ENCODE assay signal across 8 cellular contexts in the genomic region with DNA sequence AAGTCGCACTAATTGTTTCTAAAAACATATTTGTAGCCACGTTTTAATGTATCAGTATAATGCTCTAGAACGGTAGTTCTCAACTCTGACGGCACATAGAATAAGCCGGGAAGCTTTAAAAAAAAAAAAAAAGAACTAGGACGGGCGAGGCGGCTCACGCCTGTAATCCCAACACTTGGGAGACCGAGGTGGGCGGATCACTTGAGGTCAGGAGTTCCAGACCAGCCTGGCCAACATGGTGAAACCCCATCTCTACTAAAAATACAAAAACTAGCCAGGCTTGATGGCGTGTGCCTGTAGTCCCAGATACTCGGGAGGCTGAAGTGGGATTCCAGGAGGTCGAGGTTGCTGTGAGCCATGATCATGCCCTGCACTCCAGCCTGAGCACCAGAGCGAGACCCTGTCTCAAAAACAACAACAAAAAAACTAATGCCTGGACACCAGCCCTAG. TPM values are rescaled to one million over a fixed set of nuclear protein-coding genes. Genes with fewer than 3 reads are reported as not detected.
DNase-seq lines count a peak whose midpoint lies in the region; ATAC-seq and TF ChIP-seq lines count a peak whose summit lies in the region.

No MANE protein-coding gene starts in this region.

- no peak for ATAC-seq in gastroesophageal sphincter
- peak; percentile 44 for ATAC-seq in sciatic nerve

- no peaks in the 10 kb centered on the region for H3K36me3 ChIP-seq in gastroesophageal sphincter

- TF ChIP-seq CTCF in GM12864 (IDR thresholded peaks at IDR 0.05; ENCODE audit: low read depth, low read length, missing control alignments) (no peak), VCaP (conservative IDR thresholded peaks at IDR 0.05) (no peak), gastroesophageal sphincter (IDR thresholded peaks at IDR 0.05) (no peak)

- intact Hi-C loops in sciatic nerve (cut with DNase I): no loop called here

- no peaks in the 10 kb centered on the region for H3K27me3 ChIP-seq in gastroesophageal sphincter

- peaks cover 0 to 24% (median 9%) of the 10 kb centered on the region in 3 donors for H3K4me1 ChIP-seq in gastroesophageal sphincter

- DNase-seq in GM12864 (ENCODE audit: low read depth) (no peak), sciatic nerve (ENCODE audit: low spot score) (no peak), AG20443 (ENCODE audit: low spot score) (no peak), NCI-H2107 (lab: John Stamatoyannopoulos, UW) (no peak)
- no peak for DNase-seq in stimulated activated CD4-positive, alpha-beta T cell treated with anti-CD3 and anti-CD28 coated beads, Interleukin-4, amount 100 ng/mL, for 1 hour
- DNase-seq in activated CD8-positive, alpha-beta memory T cell treated with anti-CD3 and anti-CD28 coated beads for 24 hours: no peak

- peak overlapping the region; percentile 89 for H3K27ac ChIP-seq in VCaP
- peak overlapping the region; percentile 83 to 91 (median 88) for H3K27ac ChIP-seq in gastroesophageal sphincter

- 26 to 31% methylated on average over 11 to 13 of the region's 15 CpGs for WGBS in gastroesophageal sphincter (ENCODE audit: low coverage in 1 of 2), 2 donors

- H3K4me3 ChIP-seq in GM12864 (ENCODE audit: low read depth, low read length) (peak overlapping the region; percentile 97; the same call in 1 of the 2 replicates), gastroesophageal sphincter (peak overlapping the region; percentile 69)

- no peak for TF ChIP-seq POLR2A in gastroesophageal sphincter (IDR thresholded peaks at IDR 0.05)

- TF ChIP-seq EP300 in gastroesophageal sphincter (IDR thresholded peaks at IDR 0.05): no peak

- no peaks in the 10 kb centered on the region for H3K9me3 ChIP-seq in gastroesophageal sphincter

RNA-seq across cellular contexts. Expression of a gene that starts 0.7 kb away (rescaled TPM):
- total RNA-seq in gastroesophageal sphincter (10 to 100 TPM in 2 of 4 donors, 1 to 10 TPM in 2; 9.0 to 21.8 (median 10.8) TPM), sciatic nerve (9.2 TPM)

RNA-seq across cellular contexts. Expression of a gene that starts 9.7 kb away (rescaled TPM):
- total RNA-seq in gastroesophageal sphincter (100 to 1,000 TPM in 2 of 4 donors, 10 to 100 TPM in 2; 39.0 to 135 (median 84.2) TPM), sciatic nerve (148 TPM)

RNA-seq across cellular contexts. Expression of a gene that starts 26.6 kb away (rescaled TPM):
- total RNA-seq in gastroesophageal sphincter (1 to 10 TPM; 1.2 to 5.9 (median 2.0) TPM), sciatic nerve (2.7 TPM)
